Comparison of ENCODE assay signal across 8 cellular contexts in genomic region chr4:41214158-41215146, GRCh38. TPM values are rescaled to one million over a fixed set of nuclear protein-coding genes. Genes with fewer than 3 reads are reported as not detected.
DNase-seq lines count a peak whose midpoint lies in the region; ATAC-seq and TF ChIP-seq lines count a peak whose summit lies in the region.

APBB2 (minus strand) TSS chr4:41214542; CDS start chr4:41033254, 181,288 bp downstream.

- H4K20me1 ChIP-seq in BLaER1: peaks cover 29% of the 10 kb centered on the region

- H3K27ac Mint-ChIP-seq in activated B cell treated with CpG ODN at 0.5 μM for 24 hours: no peak within 1 kb of the TSS

- H3K36me3 Mint-ChIP-seq in activated B cell treated with CpG ODN at 0.5 μM for 24 hours (ENCODE audit: low read depth): no peaks in the 10 kb centered on the region

- H3K4me3 Mint-ChIP-seq in activated B cell treated with CpG ODN at 0.5 μM for 24 hours: peak within 1 kb of the TSS; percentile 77

- H3K4me1 Mint-ChIP-seq in activated B cell treated with CpG ODN at 0.5 μM for 24 hours: peaks cover 31% of the 10 kb centered on the region

- DNase-seq in NCI-H2171 (lab: John Stamatoyannopoulos, UW) (peak; percentile 88), activated B cell treated with CpG ODN at 0.5 μM for 24 hours (peak; percentile 31), ecto neural progenitor cell (ENCODE audit: low spot score) (peak; percentile 97), lower leg skin (ENCODE audit: low spot score in 2 of 2) (peak; percentile 92 to 98)
- peak; percentile 27 to 56 for DNase-seq in stimulated activated CD4-positive, alpha-beta T cell treated with anti-CD3 and anti-CD28 coated beads, Interleukin-4, amount 100 ng/mL, for 4 hours

- H3K4me2 ChIP-seq in BLaER1: peak within 1 kb of the TSS; percentile 90

- peaks cover 37% of the 10 kb centered on the region for H3K4me1 ChIP-seq in BLaER1

- H3K9me3 Mint-ChIP-seq in activated B cell treated with CpG ODN at 0.5 μM for 24 hours: no peaks in the 10 kb centered on the region

- H3K36me3 ChIP-seq in BLaER1: no peaks in the 10 kb centered on the region

- in situ Hi-C loops in GM18951 (cut with MboI; ENCODE audit: low sequenced_read_pairs, unreplicated experiment): loop anchor here (5.0 kb wide), 1 partner anchor 242 kb away; no protein-coding TSS in a partner anchor

- peak within 1 kb of the TSS; percentile 79 for H3K9ac ChIP-seq in BLaER1

- H3K27me3 ChIP-seq in BLaER1: peaks cover 17% of the 10 kb centered on the region

- peak; percentile 64 for ATAC-seq in HG03135 (IDR thresholded peaks at IDR 0.05; ENCODE audit: unreplicated experiment)
- peak; percentile 60 for ATAC-seq in activated B cell treated with CpG ODN at 0.5 μM for 24 hours (ENCODE audit: low read depth)

- POLR2A ChIA-PET in activated B cell treated with CpG ODN at 0.5 μM for 24 hours (lab: Charles Lee): no interaction called here

- intact Hi-C loops in activated B cell treated with CpG ODN at 0.5 μM for 24 hours (cut with micrococcal nuclease): loop anchor here (2.0 kb wide), 1 partner anchor 288 kb away; no protein-coding TSS in a partner anchor
- intact Hi-C loops in lower leg skin (cut with DNase I; ENCODE audit: low total_unique reads): loop anchor here (5.0 kb wide), 2 partner anchors 237 to 292 kb away; no protein-coding TSS in a partner anchor

- CTCF ChIA-PET in activated B cell treated with CpG ODN at 0.5 μM for 24 hours (lab: Charles Lee): interaction anchor here (1.6 kb wide), 1 partner anchor 238 kb away, joined by 5 read pairs; no protein-coding TSS in a partner anchor

- 2 to 3% methylated on average over 38 to 45 of the region's 75 CpGs for WGBS in lower leg skin, 2 donors

- no peak for TF ChIP-seq CTCF in activated B cell treated with CpG ODN at 0.5 μM for 24 hours (IDR thresholded peaks at IDR 0.05)
- no peak for TF ChIP-seq CTCF in lower leg skin (IDR thresholded peaks at IDR 0.05)

- peak within 1 kb of the TSS; percentile 74 for H3K27ac ChIP-seq in BLaER1

- H3K9me3 ChIP-seq in BLaER1: no peaks in the 10 kb centered on the region

- peaks cover 53% of the 10 kb centered on the region for H3K27me3 Mint-ChIP-seq in activated B cell treated with CpG ODN at 0.5 μM for 24 hours

- TF ChIP-seq POLR2A in GM18951 (IDR thresholded peaks at IDR 0.05; ENCODE audit: extremely low read depth, insufficient read depth, insufficient read length): peak; percentile 61
- TF ChIP-seq POLR2A in lower leg skin (IDR thresholded peaks at IDR 0.05): no peak

- H3K4me3 ChIP-seq in BLaER1 (peak within 1 kb of the TSS; percentile 92), lower leg skin (ENCODE audit: low read depth, poor library complexity, severe bottlenecking) (peak within 1 kb of the TSS; percentile 86)

RNA-seq across cellular contexts. Expression of gene APBB2, which starts in this region (rescaled TPM):
- 2.1 and 3.7 TPM in 2 replicates for total RNA-seq in activated B cell treated with CpG ODN at 0.5 μM for 24 hours
- total RNA-seq in lower leg skin: 10 to 100 TPM; 24.0 to 49.2 (median 43.3) TPM

Comparison
In these comparisons a context has a peak if more than half of its experiments do, and no peak if none do; other contexts are left out.
1. Peak in every context shown above with its lines: DNase-seq, ATAC-seq, H3K4me3 ChIP-seq and H3K27ac ChIP-seq.
2. DNase-seq: peak in every context shown above with its lines; median percentile 97 in ecto neural progenitor cell; 95 in lower leg skin; 88 in NCI-H2171; 42 in stimulated activated CD4-positive, alpha-beta T cell treated with anti-CD3 and anti-CD28 coated beads, Interleukin-4, amount 100 ng/mL, for 4 hours; 31 in activated B cell treated with CpG ODN at 0.5 μM for 24 hours.